ENCODE assay signal across 8 cellular contexts in the genomic region with DNA sequence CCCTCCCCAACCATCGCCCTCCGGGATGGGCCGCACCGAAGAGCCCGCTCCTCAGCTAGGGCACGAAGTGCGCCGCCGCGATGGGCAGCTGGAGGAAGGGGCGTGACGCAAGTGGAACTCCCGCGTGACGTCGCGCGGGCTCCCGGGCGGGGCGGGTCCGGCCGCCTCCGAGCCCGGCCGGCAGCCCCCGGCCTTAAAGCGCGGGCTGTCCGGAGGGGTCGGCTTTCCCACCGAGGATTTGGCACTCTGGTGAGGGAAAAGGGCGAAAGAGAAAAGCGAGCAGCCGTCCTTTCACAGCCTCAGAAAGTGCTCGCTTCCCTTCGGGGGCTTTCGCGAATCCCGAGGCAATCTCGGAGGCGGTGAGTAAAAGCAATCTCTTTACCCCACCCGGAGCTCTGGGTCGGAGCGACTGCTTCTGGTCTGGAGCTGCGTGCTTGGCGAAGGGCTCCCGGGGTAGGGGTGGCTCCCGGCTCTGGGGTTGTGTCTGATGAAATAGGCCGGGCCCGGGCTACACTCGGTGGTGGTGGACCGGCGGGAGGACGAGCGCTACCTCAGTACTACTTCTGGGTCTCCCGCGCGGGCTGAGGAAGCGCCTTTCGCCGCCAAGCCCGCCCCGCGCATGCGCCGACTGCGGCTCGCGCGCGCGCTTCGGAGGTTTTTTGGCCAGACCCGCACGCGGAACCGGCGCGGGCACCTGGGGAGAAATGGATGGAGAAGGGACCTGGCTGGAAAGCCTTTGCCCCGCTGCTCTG. TPM values are rescaled to one million over a fixed set of nuclear protein-coding genes. Genes with fewer than 3 reads are reported as not detected.
DNase-seq lines count a peak whose midpoint lies in the region; ATAC-seq and TF ChIP-seq lines count a peak whose summit lies in the region.

A gene (plus strand): TSS at position 123 of the 752 bp plus-strand sequence. CDS start 3,524 bp downstream, outside the sequence.

- H3F3A ChIP-seq in PC-9 (ENCODE audit: insufficient read depth, low read depth): no peaks in the 10 kb centered on the region

- TF ChIP-seq CTCF in PC-9 (conservative IDR thresholded peaks at IDR 0.05) (no peak), epithelial cell of proximal tubule (conservative IDR thresholded peaks at IDR 0.05; ENCODE audit: low read depth, low read length) (no peak)

- BruUV-seq in PC-9 (replicated peaks; lab: Mats Ljungman, UMichigan): TSS peak; percentile 68

- POLR2A ChIA-PET in PC-9 (lab: Charles Lee; ENCODE audit: unreplicated experiment): interaction anchor here (0.6 to 0.7 kb wide), 4 partner anchors 9 to 251 kb away, joined by 3 to 26 read pairs (median 5); no protein-coding TSS in a partner anchor

- peak within 1 kb of the TSS; percentile 86 for H3K4me3 ChIP-seq in PC-9
- H3K4me3 ChIP-seq in epithelial cell of proximal tubule (ENCODE audit: low read depth, low read length): peak within 1 kb of the TSS; percentile 64
- peak within 1 kb of the TSS; percentile 93 to 95 for H3K4me3 ChIP-seq in mucosa of rectum (ENCODE audit: low read length in 2 of 2)

- intact Hi-C loops in PC-9 (cut with micrococcal nuclease; ENCODE audit: unreplicated experiment): loop anchor here (5.0 to 10.0 kb wide), 3 partner anchors 51 to 121 kb away; no protein-coding TSS in a partner anchor

- H3K9me3 ChIP-seq in PC-9 (ENCODE audit: insufficient read depth, low read depth): no peaks in the 10 kb centered on the region
- no peaks in the 10 kb centered on the region for H3K9me3 ChIP-seq in mucosa of rectum (ENCODE audit: control insufficient read depth in 2 of 2, low read length in 2 of 2)

- H3K27me3 ChIP-seq in PC-9 (ENCODE audit: insufficient read depth, low read depth) (no peaks in the 10 kb centered on the region), mucosa of rectum (ENCODE audit: control insufficient read depth in 2 of 2, insufficient read depth in 2 of 2, low read length in 2 of 2) (no peaks in the 10 kb centered on the region)

- no peaks in the 10 kb centered on the region for H4K20me1 ChIP-seq in PC-9 (ENCODE audit: insufficient read depth)

- no peaks in the 10 kb centered on the region; the same call in 1 of the 2 replicates for H3K36me3 ChIP-seq in PC-9 (ENCODE audit: low read depth)
- H3K36me3 ChIP-seq in mucosa of rectum (ENCODE audit: control insufficient read depth in 2 of 2, insufficient read depth in 2 of 2, low read length in 2 of 2): peaks cover 0 to 2% of the 10 kb centered on the region in 2 donors

- CTCF ChIA-PET in PC-9 (lab: Charles Lee): interaction anchor here (0.6 to 0.9 kb wide), 2 partner anchors 50 to 116 kb away, joined by 3 to 4 read pairs; no protein-coding TSS in a partner anchor

- peak; percentile 77 for ATAC-seq in GM21526 (IDR thresholded peaks at IDR 0.05; ENCODE audit: low FRiP score, unreplicated experiment)

- H3K79me2 ChIP-seq in PC-9 (ENCODE audit: low read depth): peaks cover 19% of the 10 kb centered on the region

- DNase-seq in DMS 273 treated with DMSO at 0.1 percent for 48 hours (lab: John Stamatoyannopoulos, UW) (peak; percentile 68), HuH-7.5 (ENCODE audit: low spot score) (peak; percentile 54), PC-9 (peak; percentile 53 to 76), epithelial cell of proximal tubule (ENCODE audit: low read depth) (no peak)
- DNase-seq in activated T-cell treated with anti-CD3 and anti-CD28 coated beads, Interleukin-2, amount 50 U/mL, for 1 hour: peak; percentile 85
- DNase-seq in stimulated activated CD8-positive, alpha-beta memory T cell treated with anti-CD3 and anti-CD28 coated beads, Interleukin-4, amount 100 ng/mL, for 48 hours: peak; percentile 87

- H3K9ac ChIP-seq in mucosa of rectum (ENCODE audit: low read depth in 1 of 2, low read length in 2 of 2): peak within 1 kb of the TSS; percentile 79 to 92

- no peaks in the 10 kb centered on the region for H3K9me2 ChIP-seq in PC-9 (ENCODE audit: insufficient read depth)

- peaks cover 7% of the 10 kb centered on the region; the same call in 1 of the 2 replicates for H3K4me1 ChIP-seq in PC-9 (replicated peaks; ENCODE audit: insufficient read depth)
- peaks cover 0 to 4% of the 10 kb centered on the region in 2 donors for H3K4me1 ChIP-seq in mucosa of rectum (ENCODE audit: control insufficient read depth in 2 of 2, insufficient read depth in 2 of 2, low read length in 2 of 2)

- H3K4me2 ChIP-seq in PC-9: peak within 1 kb of the TSS; percentile 90

- peak within 1 kb of the TSS; percentile 71 for H3K27ac ChIP-seq in PC-9
- peak within 1 kb of the TSS; percentile 88 to 93 for H3K27ac ChIP-seq in mucosa of rectum (ENCODE audit: low read depth in 2 of 2, low read length in 2 of 2)

- H2AFZ ChIP-seq in PC-9: peak within 1 kb of the TSS; percentile 87

RNA-seq across cellular contexts. Expression of the gene that starts here (rescaled TPM):
- total RNA-seq in PC-9 (2021) (22.0 and 28.4 TPM in 2 replicates), epithelial cell of proximal tubule (57.0 and 64.2 TPM in 2 replicates)
